In genomic region chr3:53255775-53256703, GRCh38 we compare ENCODE assay signal across 8 cellular contexts. TPM values are rescaled to one million over a fixed set of nuclear protein-coding genes. Genes with fewer than 3 reads are reported as not detected.
DNase-seq lines count a peak whose midpoint lies in the region; ATAC-seq and TF ChIP-seq lines count a peak whose summit lies in the region.

A gene with protein sequence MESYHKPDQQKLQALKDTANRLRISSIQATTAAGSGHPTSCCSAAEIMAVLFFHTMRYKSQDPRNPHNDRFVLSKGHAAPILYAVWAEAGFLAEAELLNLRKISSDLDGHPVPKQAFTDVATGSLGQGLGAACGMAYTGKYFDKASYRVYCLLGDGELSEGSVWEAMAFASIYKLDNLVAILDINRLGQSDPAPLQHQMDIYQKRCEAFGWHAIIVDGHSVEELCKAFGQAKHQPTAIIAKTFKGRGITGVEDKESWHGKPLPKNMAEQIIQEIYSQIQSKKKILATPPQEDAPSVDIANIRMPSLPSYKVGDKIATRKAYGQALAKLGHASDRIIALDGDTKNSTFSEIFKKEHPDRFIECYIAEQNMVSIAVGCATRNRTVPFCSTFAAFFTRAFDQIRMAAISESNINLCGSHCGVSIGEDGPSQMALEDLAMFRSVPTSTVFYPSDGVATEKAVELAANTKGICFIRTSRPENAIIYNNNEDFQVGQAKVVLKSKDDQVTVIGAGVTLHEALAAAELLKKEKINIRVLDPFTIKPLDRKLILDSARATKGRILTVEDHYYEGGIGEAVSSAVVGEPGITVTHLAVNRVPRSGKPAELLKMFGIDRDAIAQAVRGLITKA (minus strand): TSS chr3:53256022. CDS start chr3:53255942, 80 bp downstream.

- peak within 1 kb of the TSS; percentile 78 for H3K9ac ChIP-seq in muscle layer of colon (ENCODE audit: low read length)

- H3K79me2 ChIP-seq in PC-9 (ENCODE audit: low read depth), result peaks cover 53% of the 10 kb centered on the region

- no peaks in the 10 kb centered on the region for H3K9me3 Mint-ChIP-seq in CD8-positive, alpha-beta memory T cell

- TSS peak; percentile 45 for BruUV-seq in PC-9 (replicated peaks; lab: Mats Ljungman, UMichigan)

- H3K27ac ChIP-seq in CD8-positive, alpha-beta memory T cell (ENCODE audit: low read depth, low read length), result peak within 1 kb of the TSS; percentile 78
- H3K27ac ChIP-seq in HL-60 (replicated peaks) (peak within 1 kb of the TSS; percentile 96), PC-9 (peak within 1 kb of the TSS; percentile 76), esophagus (ENCODE audit: low read depth in 2 of 2, low read length in 1 of 2) (peak within 1 kb of the TSS; percentile 93 to 95), muscle layer of colon (ENCODE audit: low read depth, low read length) (peak within 1 kb of the TSS; percentile 94)

- WGBS in esophagus, 2 donors, result 12 to 14% methylated on average over 58 to 66 of the region's 66 CpGs

- intact Hi-C loops in PC-9 (cut with micrococcal nuclease; ENCODE audit: unreplicated experiment), result loop anchor here (5.0 kb wide), 1 partner anchor 99 kb away; no protein-coding TSS in a partner anchor

- DNase-seq in CD8-positive, alpha-beta memory T cell, result peak; percentile 67 to 85 (median 75)
- DNase-seq in HL-60 (ENCODE audit: low read depth in 1 of 2, low spot score in 1 of 2) (peak; percentile 80 to 87), PC-9 (peak; percentile 61 to 82)
- peak; percentile 81 for DNase-seq in activated T-cell treated with anti-CD3 and anti-CD28 coated beads, Interleukin-2, amount 50 U/mL, for 1 hour
- DNase-seq in stimulated activated CD8-positive, alpha-beta memory T cell treated with anti-CD3 and anti-CD28 coated beads, Interleukin-7, amount 100 ng/mL, for 1 hour (ENCODE audit: low read depth in 2 of 2), result peak; percentile 49 to 57

- peak; percentile 48 for ATAC-seq in GM19452 (IDR thresholded peaks at IDR 0.05; ENCODE audit: unreplicated experiment)

- peak within 1 kb of the TSS; percentile 90 to 97 (median 92) for H3K4me3 Mint-ChIP-seq in CD8-positive, alpha-beta memory T cell

- peak within 1 kb of the TSS; percentile 70 to 93 (median 86) for H3K27ac Mint-ChIP-seq in CD8-positive, alpha-beta memory T cell

- peak within 1 kb of the TSS; percentile 99 for H3K4me2 ChIP-seq in PC-9

- TF ChIP-seq CTCF in HL-60 (IDR thresholded peaks at IDR 0.05; ENCODE audit: insufficient read depth, low read length) (no peak), PC-9 (conservative IDR thresholded peaks at IDR 0.05) (no peak)

- H3K36me3 ChIP-seq in CD8-positive, alpha-beta memory T cell (ENCODE audit: insufficient read depth, low read length), result no peaks in the 10 kb centered on the region
- H3K36me3 ChIP-seq in PC-9 (ENCODE audit: low read depth) (peaks cover 33% of the 10 kb centered on the region), esophagus (ENCODE audit: control insufficient read depth in 2 of 2, insufficient read depth in 2 of 2, low read length in 1 of 2) (no peaks in the 10 kb centered on the region), muscle layer of colon (ENCODE audit: insufficient read depth, low read length) (no peaks in the 10 kb centered on the region)

- peaks cover 26% of the 10 kb centered on the region for H3K4me1 ChIP-seq in CD8-positive, alpha-beta memory T cell (ENCODE audit: insufficient read depth, low read length)
- peaks cover 49% of the 10 kb centered on the region for H3K4me1 ChIP-seq in PC-9 (replicated peaks; ENCODE audit: insufficient read depth)
- peaks cover 7 to 12% of the 10 kb centered on the region in 2 donors for H3K4me1 ChIP-seq in esophagus (ENCODE audit: control insufficient read depth in 2 of 2, insufficient read depth in 2 of 2, low read length in 1 of 2)
- peaks cover 27% of the 10 kb centered on the region for H3K4me1 ChIP-seq in muscle layer of colon (ENCODE audit: insufficient read depth, low read length)

- CTCF ChIA-PET in CD8-positive, alpha-beta memory T cell (lab: Charles Lee), result no interaction called here
- CTCF ChIA-PET in PC-9 (lab: Charles Lee), result no interaction called here

- H3F3A ChIP-seq in PC-9 (ENCODE audit: insufficient read depth, low read depth), result peaks cover 34% of the 10 kb centered on the region; the same call in 1 of the 2 replicates

- no peaks in the 10 kb centered on the region for H3K27me3 ChIP-seq in CD8-positive, alpha-beta memory T cell (ENCODE audit: insufficient read depth, low read length, poor library complexity, severe bottlenecking)
- no peaks in the 10 kb centered on the region for H3K27me3 ChIP-seq in HL-60 (ENCODE audit: insufficient read depth, poor library complexity, severe bottlenecking)
- H3K27me3 ChIP-seq in PC-9 (ENCODE audit: insufficient read depth, low read depth), result no peaks in the 10 kb centered on the region
- H3K27me3 ChIP-seq in esophagus (ENCODE audit: control insufficient read depth in 1 of 2, insufficient read depth in 2 of 2, low read length in 2 of 2), result no peaks in the 10 kb centered on the region
- no peaks in the 10 kb centered on the region for H3K27me3 ChIP-seq in muscle layer of colon (ENCODE audit: control insufficient read depth in 1 of 2, insufficient read depth in 2 of 2, low read length in 2 of 2)

- H2AFZ ChIP-seq in PC-9, result no peak within 1 kb of the TSS; the same call in 1 of the 2 replicates

- peaks cover 0 to 1% of the 10 kb centered on the region in 2 donors for H3K27me3 Mint-ChIP-seq in CD8-positive, alpha-beta memory T cell

- peaks cover 27 to 42% (median 39%) of the 10 kb centered on the region in 3 donors for H3K4me1 Mint-ChIP-seq in CD8-positive, alpha-beta memory T cell

- H3K9me2 ChIP-seq in PC-9 (ENCODE audit: insufficient read depth), result no peaks in the 10 kb centered on the region

- POLR2A ChIA-PET in CD8-positive, alpha-beta memory T cell (lab: Charles Lee), result interaction anchor here (1.0 kb wide), 1 partner anchor 93 kb away, joined by 3 read pairs; no protein-coding TSS in a partner anchor
- POLR2A ChIA-PET in PC-9 (lab: Charles Lee; ENCODE audit: unreplicated experiment), result interaction anchor here (0.5 to 0.6 kb wide), 2 partner anchors 28 to 91 kb away, joined by 4 to 5 read pairs; partner anchors contain the start of gene DCP1A

- no peaks in the 10 kb centered on the region for H3K9me3 ChIP-seq in CD8-positive, alpha-beta memory T cell (ENCODE audit: low read length)
- H3K9me3 ChIP-seq in PC-9 (ENCODE audit: insufficient read depth, low read depth) (no peaks in the 10 kb centered on the region), esophagus (ENCODE audit: control insufficient read depth in 2 of 2, insufficient read depth in 1 of 2, low read depth in 1 of 2, low read length in 1 of 2) (no peaks in the 10 kb centered on the region), muscle layer of colon (ENCODE audit: low read length) (no peaks in the 10 kb centered on the region)

- H3K4me3 ChIP-seq in CD8-positive, alpha-beta memory T cell (ENCODE audit: low read length), result peak within 1 kb of the TSS; percentile 90
- H3K4me3 ChIP-seq in HL-60 (replicated peaks; ENCODE audit: insufficient read depth, low read length) (peak within 1 kb of the TSS; percentile 85), PC-9 (peak within 1 kb of the TSS; percentile 98), esophagus (ENCODE audit: low read depth in 1 of 2, low read length in 2 of 2) (peak within 1 kb of the TSS; percentile 90 to 93), muscle layer of colon (ENCODE audit: low read depth in 1 of 2, low read length in 2 of 2) (peak within 1 kb of the TSS; percentile 67 to 94)

- peaks cover 0 to 6% (median 0%) of the 10 kb centered on the region in 3 donors for H3K36me3 Mint-ChIP-seq in CD8-positive, alpha-beta memory T cell

- H4K20me1 ChIP-seq in PC-9 (ENCODE audit: insufficient read depth), result peaks cover 41% of the 10 kb centered on the region

RNA-seq across cellular contexts. Expression of the gene that starts here (rescaled TPM):
- total RNA-seq in CD8-positive, alpha-beta memory T cell, result 100 to 1,000 TPM; 173 to 182 TPM
- polyA plus RNA-seq in CD8-positive, alpha-beta memory T cell, result 59.3 TPM
- 1,726 and 2,016 TPM in 2 replicates for total RNA-seq in PC-9 (2021)
- 100 to 1,000 TPM; 264 to 374 TPM for polyA plus RNA-seq in esophagus

Comparison
In these comparisons a context has a peak if more than half of its experiments do, and no peak if none do; other contexts are left out.
1. Peak in every context shown above with its lines: DNase-seq, ATAC-seq, H3K4me3 ChIP-seq and H3K27ac ChIP-seq.